Comparison of ENCODE assay signal across 21 cellular contexts in genomic region chrX:122046815-122047214, GRCh38.
"Had no signal": no experiment of that assay in that cellular context is flagged by ENCODE, and none has a peak within 500 bp of the region (broad histone marks: within the 10 kb centered on the region; RNA-seq: fewer than 3 reads in every experiment).

No MANE protein-coding gene starts in this region.

- H2AFZ ChIP-seq: PC-9 had no signal

- H3K27ac Mint-ChIP-seq: activated CD4-positive, alpha-beta T cell treated with anti-CD3 and anti-CD28 coated beads for 36 hours; activated CD8-positive, alpha-beta T cell treated with anti-CD3 and anti-CD28 coated beads for 36 hours; activated naive CD8-positive, alpha-beta T cell treated with anti-CD3 and anti-CD28 coated beads, Interleukin-2, amount 10 ng/mL, durations not matched to agents 7 days and 5 days; brain; T-helper 17 cell had no signal

- H3K4me3 ChIP-seq: adrenal gland, cardiac muscle cell, colonic mucosa, PC-9 had no signal

- H3K27ac ChIP-seq: adrenal gland, cardiac muscle cell, colonic mucosa, PC-9, WERI-Rb-1 had no signal

- H3K9me3 ChIP-seq: adrenal gland, colonic mucosa had no signal

- H3K4me1 ChIP-seq: adrenal gland, colonic mucosa had no signal

- H3K4me2 ChIP-seq: PC-9 had no signal

- H3K36me3 ChIP-seq: adrenal gland, cardiac muscle cell, colonic mucosa, WERI-Rb-1 had no signal

- DNase-seq: activated CD4-positive, alpha-beta T cell treated with anti-CD3 and anti-CD28 coated beads for 36 hours; activated CD4-positive, alpha-beta T cell treated with anti-CD3 and anti-CD28 coated beads, Interleukin-2, amount 50 U/mL, for 1 hour; activated CD8-positive, alpha-beta memory T cell treated with anti-CD3 and anti-CD28 coated beads, Interleukin-2, amount 50 U/mL, for 48 hours; activated CD8-positive, alpha-beta T cell treated with anti-CD3 and anti-CD28 coated beads for 36 hours; activated naive CD4-positive, alpha-beta T cell treated with anti-CD3 and anti-CD28 coated beads, Interleukin-2, amount 50 U/mL, for 16 hours; activated naive CD8-positive, alpha-beta T cell treated with anti-CD3 and anti-CD28 coated beads, Interleukin-2, amount 10 ng/mL, durations not matched to agents 7 days and 5 days; activated T-cell treated with anti-CD3 and anti-CD28 coated beads, Interleukin-2, amount 50 U/mL, for 1 hour; colonic mucosa; NCI-H1105 treated with DMSO at 0.1 percent for 48 hours; NCI-H146; NCI-H187 treated with DMSO at 0.1 percent for 48 hours; NCI-H2081 treated with DMSO at 0.1 percent for 48 hours; NCI-H446; NCI-H524; PC-9; SIG-M5; T-helper 17 cell; WERI-Rb-1 had no signal

- H3K9me3 Mint-ChIP-seq: activated CD8-positive, alpha-beta T cell treated with anti-CD3 and anti-CD28 coated beads for 36 hours; activated naive CD8-positive, alpha-beta T cell treated with anti-CD3 and anti-CD28 coated beads, Interleukin-2, amount 10 ng/mL, durations not matched to agents 7 days and 5 days had no signal

- H3K4me3 Mint-ChIP-seq: activated CD4-positive, alpha-beta T cell treated with anti-CD3 and anti-CD28 coated beads for 36 hours; activated CD8-positive, alpha-beta T cell treated with anti-CD3 and anti-CD28 coated beads for 36 hours; activated naive CD8-positive, alpha-beta T cell treated with anti-CD3 and anti-CD28 coated beads, Interleukin-2, amount 10 ng/mL, durations not matched to agents 7 days and 5 days; brain; T-helper 17 cell had no signal

- ATAC-seq: activated CD4-positive, alpha-beta T cell treated with anti-CD3 and anti-CD28 coated beads for 36 hours; activated CD8-positive, alpha-beta T cell treated with anti-CD3 and anti-CD28 coated beads for 36 hours; T-helper 17 cell had no signal

- H3K27me3 Mint-ChIP-seq: activated CD4-positive, alpha-beta T cell treated with anti-CD3 and anti-CD28 coated beads for 36 hours; activated CD8-positive, alpha-beta T cell treated with anti-CD3 and anti-CD28 coated beads for 36 hours; activated naive CD8-positive, alpha-beta T cell treated with anti-CD3 and anti-CD28 coated beads, Interleukin-2, amount 10 ng/mL, durations not matched to agents 7 days and 5 days; brain; T-helper 17 cell had no signal

- H3K27me3 ChIP-seq: cardiac muscle cell, colonic mucosa had no signal

- H3K36me3 Mint-ChIP-seq: activated naive CD8-positive, alpha-beta T cell treated with anti-CD3 and anti-CD28 coated beads, Interleukin-2, amount 10 ng/mL, durations not matched to agents 7 days and 5 days; brain had no signal

- H3K4me1 Mint-ChIP-seq: activated CD4-positive, alpha-beta T cell treated with anti-CD3 and anti-CD28 coated beads for 36 hours; activated naive CD8-positive, alpha-beta T cell treated with anti-CD3 and anti-CD28 coated beads, Interleukin-2, amount 10 ng/mL, durations not matched to agents 7 days and 5 days; brain; T-helper 17 cell had no signal
